ENCODE assay signal across 18 cellular contexts in genomic region chr7:151767557-151767956, GRCh38.
A peak's percentile ranks its signal among the peaks of the same experiment; 100 is the strongest.
DNase-seq lines count a peak whose midpoint lies in the region; ATAC-seq and TF ChIP-seq lines count a peak whose summit lies in the region.
"Had no signal": no experiment of that assay in that cellular context is flagged by ENCODE, and none has a peak within 500 bp of the region (broad histone marks: within the 10 kb centered on the region; RNA-seq: fewer than 3 reads in every experiment).

No MANE protein-coding gene starts in this region.

- H3K9me3 ChIP-seq in CD4-positive, CD25-positive, alpha-beta regulatory T cell (ENCODE audit: control insufficient read depth in 2 of 2, low read length in 2 of 2), result no peaks in the 10 kb centered on the region
- H3K9me3 ChIP-seq in naive thymus-derived CD4-positive, alpha-beta T cell (ENCODE audit: control insufficient read depth in 2 of 3, low read length in 3 of 3), result no peaks in the 10 kb centered on the region
- H3K9me3 ChIP-seq: pancreas, transverse colon had no signal

- peaks cover 26% of the 10 kb centered on the region for H3K4me1 Mint-ChIP-seq in CD14-positive monocyte
- peaks cover 7 to 61% (median 42%) of the 10 kb centered on the region in 4 donors for H3K4me1 Mint-ChIP-seq in CD4-positive, CD25-positive, alpha-beta regulatory T cell
- peaks cover 68% of the 10 kb centered on the region for H3K4me1 Mint-ChIP-seq in activated CD8-positive, alpha-beta T cell treated with anti-CD3 and anti-CD28 coated beads for 36 hours (ENCODE audit: low read depth)
- peaks cover 37 to 88% (median 75%) of the 10 kb centered on the region in 7 donors for H3K4me1 Mint-ChIP-seq in naive thymus-derived CD4-positive, alpha-beta T cell
- H3K4me1 Mint-ChIP-seq in progenitor cell of endocrine pancreas (ENCODE audit: low read depth), result peaks cover 2% of the 10 kb centered on the region

- intact Hi-C loops in CD14-positive monocyte (cut with micrococcal nuclease), result loop anchor here in 1 of 2 donors (10.0 kb wide), 1 partner anchor 123 kb away; no protein-coding TSS in a partner anchor
- intact Hi-C loops in activated CD8-positive, alpha-beta T cell treated with anti-CD3 and anti-CD28 coated beads for 36 hours (cut with micrococcal nuclease), result loop anchor here (5.0 kb wide), 1 partner anchor 140 kb away; no protein-coding TSS in a partner anchor
- intact Hi-C loops in naive thymus-derived CD4-positive, alpha-beta T cell (cut with micrococcal nuclease), result loop anchor here in 1 of 2 donors (5.0 kb wide), 1 partner anchor 110 kb away; the partner anchor contains the start of gene PRKAG2

- H3K27ac Mint-ChIP-seq in CD14-positive monocyte, result peak overlapping the region in 5 of 7 donors; percentile 79 to 96 (median 92)
- H3K27ac Mint-ChIP-seq in CD4-positive, CD25-positive, alpha-beta regulatory T cell, result peak overlapping the region; percentile 45 to 97 (median 88)
- peak overlapping the region; percentile 91 for H3K27ac Mint-ChIP-seq in activated CD8-positive, alpha-beta T cell treated with anti-CD3 and anti-CD28 coated beads for 36 hours
- peak overlapping the region in 8 of 9 donors; percentile 88 to 96 (median 92) for H3K27ac Mint-ChIP-seq in naive thymus-derived CD4-positive, alpha-beta T cell
- no peak overlapping the region for H3K27ac Mint-ChIP-seq in progenitor cell of endocrine pancreas
- H3K27ac Mint-ChIP-seq: dendritic cell treated with granulocyte-macrophage colony-stimulating factor and Interleukin-4, amounts not matched to agents 40 ng/mL and 50 ng/mL, for 4 days; nephron had no signal

- DNase-seq in CD14-positive monocyte (ENCODE audit: low spot score) (no peak), progenitor cell of endocrine pancreas (ENCODE audit: low spot score, unreplicated experiment) (no peak), OCI-M2 (lab: John Stamatoyannopoulos, UW; ENCODE audit: unreplicated experiment) (no peak), DMS 273 treated with DMSO at 0.1 percent for 48 hours (lab: John Stamatoyannopoulos, UW) (no peak)
- DNase-seq in CD4-positive, CD25-positive, alpha-beta regulatory T cell, result peak in 1 of 3 donors; percentile 29
- peak; percentile 28 for DNase-seq in activated CD8-positive, alpha-beta T cell treated with anti-CD3 and anti-CD28 coated beads for 36 hours
- no peak for DNase-seq in naive thymus-derived CD4-positive, alpha-beta T cell
- DNase-seq: activated CD4-positive, alpha-beta T cell treated with anti-CD3 and anti-CD28 coated beads, Interleukin-2, amount 10 ng/mL, durations not matched to agents 24 days and 14 days; amygdala; head of caudate nucleus; NCI-H1436 treated with DMSO at 0.1 percent for 48 hours; NCI-H2171 treated with DMSO at 0.1 percent for 48 hours; pancreas; stimulated activated naive CD4-positive, alpha-beta T cell; transverse colon had no signal

- H3K9me3 Mint-ChIP-seq in CD14-positive monocyte (peaks cover 9 to 15% (median 13%) of the 10 kb centered on the region in 7 donors), progenitor cell of endocrine pancreas (ENCODE audit: low read depth) (no peaks in the 10 kb centered on the region)
- no peaks in the 10 kb centered on the region for H3K9me3 Mint-ChIP-seq in CD4-positive, CD25-positive, alpha-beta regulatory T cell
- peaks cover 5% of the 10 kb centered on the region for H3K9me3 Mint-ChIP-seq in activated CD8-positive, alpha-beta T cell treated with anti-CD3 and anti-CD28 coated beads for 36 hours
- H3K9me3 Mint-ChIP-seq in naive thymus-derived CD4-positive, alpha-beta T cell, result peaks cover 0 to 9% (median 0%) of the 10 kb centered on the region in 11 donors

- no peak overlapping the region for H3K4me3 ChIP-seq in CD4-positive, CD25-positive, alpha-beta regulatory T cell (ENCODE audit: low read depth, low read length)
- H3K4me3 ChIP-seq in naive thymus-derived CD4-positive, alpha-beta T cell (ENCODE audit: low read length), result no peak overlapping the region
- H3K4me3 ChIP-seq: pancreas, transverse colon had no signal

- POLR2A ChIA-PET in activated CD8-positive, alpha-beta T cell treated with anti-CD3 and anti-CD28 coated beads for 36 hours (lab: Charles Lee), result interaction anchor here (1.0 to 4.8 kb wide), 5 partner anchors 9 to 135 kb away, joined by 3 to 25 read pairs (median 4); no protein-coding TSS in a partner anchor
- POLR2A ChIA-PET in naive thymus-derived CD4-positive, alpha-beta T cell (lab: Charles Lee), result interaction anchor here (0.7 to 1.9 kb wide), 3 partner anchors 9 to 135 kb away, joined by 3 to 4 read pairs (median 4); no protein-coding TSS in a partner anchor

- no peak for TF ChIP-seq CTCF in CD14-positive monocyte (IDR thresholded peaks at IDR 0.05)
- TF ChIP-seq CTCF in activated CD8-positive, alpha-beta T cell treated with anti-CD3 and anti-CD28 coated beads for 36 hours (IDR thresholded peaks at IDR 0.05), result no peak
- TF ChIP-seq CTCF in progenitor cell of endocrine pancreas (IDR thresholded peaks at IDR 0.05; ENCODE audit: unreplicated experiment), result no peak

- peaks cover 0 to 2% (median 0%) of the 10 kb centered on the region in 3 donors for H3K27me3 Mint-ChIP-seq in CD14-positive monocyte (ENCODE audit: low read depth in 3 of 3)
- H3K27me3 Mint-ChIP-seq in CD4-positive, CD25-positive, alpha-beta regulatory T cell, result no peaks in the 10 kb centered on the region
- H3K27me3 Mint-ChIP-seq in activated CD8-positive, alpha-beta T cell treated with anti-CD3 and anti-CD28 coated beads for 36 hours, result no peaks in the 10 kb centered on the region
- H3K27me3 Mint-ChIP-seq in naive thymus-derived CD4-positive, alpha-beta T cell, result no peaks in the 10 kb centered on the region
- peaks cover 30% of the 10 kb centered on the region for H3K27me3 Mint-ChIP-seq in progenitor cell of endocrine pancreas
- H3K27me3 Mint-ChIP-seq: dendritic cell treated with granulocyte-macrophage colony-stimulating factor and Interleukin-4, amounts not matched to agents 40 ng/mL and 50 ng/mL, for 4 days had no signal

- H3K36me3 ChIP-seq in CD4-positive, CD25-positive, alpha-beta regulatory T cell (ENCODE audit: control insufficient read depth, insufficient read depth, low read length), result peaks cover 4% of the 10 kb centered on the region
- H3K36me3 ChIP-seq in naive thymus-derived CD4-positive, alpha-beta T cell (ENCODE audit: control insufficient read depth in 2 of 3, insufficient read depth in 3 of 3, low read length in 3 of 3), result peaks cover 0 to 6% (median 0%) of the 10 kb centered on the region in 3 experiments
- H3K36me3 ChIP-seq: pancreas, transverse colon had no signal

- no peak for ATAC-seq in CD4-positive, CD25-positive, alpha-beta regulatory T cell (ENCODE audit: low read depth in 2 of 2)
- ATAC-seq in activated CD8-positive, alpha-beta T cell treated with anti-CD3 and anti-CD28 coated beads for 36 hours, result peak; percentile 45
- ATAC-seq in naive thymus-derived CD4-positive, alpha-beta T cell, result peak; percentile 26
- ATAC-seq: pancreas, sciatic nerve had no signal

- H3K27ac ChIP-seq in CD4-positive, CD25-positive, alpha-beta regulatory T cell (ENCODE audit: insufficient read depth, low read length, poor library complexity, severe bottlenecking), result no peak overlapping the region
- peak overlapping the region; percentile 81 for H3K27ac ChIP-seq in naive thymus-derived CD4-positive, alpha-beta T cell (ENCODE audit: low read depth, low read length)
- H3K27ac ChIP-seq: pancreas, transverse colon had no signal

- CTCF ChIA-PET in activated CD8-positive, alpha-beta T cell treated with anti-CD3 and anti-CD28 coated beads for 36 hours (lab: Charles Lee), result interaction anchor here (0.9 to 9.2 kb wide), 7 partner anchors 10 to 399 kb away, joined by 3 to 107 read pairs (median 5); no protein-coding TSS in a partner anchor
- CTCF ChIA-PET in naive thymus-derived CD4-positive, alpha-beta T cell (lab: Charles Lee), result interaction anchor here (1.3 to 6.1 kb wide), 3 partner anchors 9 to 15 kb away, joined by 4 to 43 read pairs (median 7); no protein-coding TSS in a partner anchor

- H3K27me3 ChIP-seq in CD4-positive, CD25-positive, alpha-beta regulatory T cell (ENCODE audit: control insufficient read depth, insufficient read depth, low read length), result no peaks in the 10 kb centered on the region
- H3K27me3 ChIP-seq in naive thymus-derived CD4-positive, alpha-beta T cell (ENCODE audit: control insufficient read depth in 2 of 2, insufficient read depth in 2 of 2, low read length in 2 of 2), result no peaks in the 10 kb centered on the region
- H3K27me3 ChIP-seq: pancreas, transverse colon had no signal

- H3K4me3 Mint-ChIP-seq in CD14-positive monocyte, result no peak overlapping the region
- no peak overlapping the region for H3K4me3 Mint-ChIP-seq in CD4-positive, CD25-positive, alpha-beta regulatory T cell
- H3K4me3 Mint-ChIP-seq in activated CD8-positive, alpha-beta T cell treated with anti-CD3 and anti-CD28 coated beads for 36 hours, result no peak overlapping the region
- H3K4me3 Mint-ChIP-seq in naive thymus-derived CD4-positive, alpha-beta T cell, result peak overlapping the region in 8 of 10 donors; percentile 32 to 81 (median 66)
- H3K4me3 Mint-ChIP-seq in progenitor cell of endocrine pancreas (ENCODE audit: low read depth), result no peak overlapping the region
- H3K4me3 Mint-ChIP-seq: activated CD4-positive, alpha-beta T cell treated with anti-CD3 and anti-CD28 coated beads, Interleukin-2, amount 10 ng/mL, durations not matched to agents 24 days and 14 days; dendritic cell treated with granulocyte-macrophage colony-stimulating factor and Interleukin-4, amounts not matched to agents 40 ng/mL and 50 ng/mL, for 4 days; nephron had no signal

- peaks cover 23% of the 10 kb centered on the region for H3K4me1 ChIP-seq in CD4-positive, CD25-positive, alpha-beta regulatory T cell (ENCODE audit: control insufficient read depth, insufficient read depth, low read length, poor library complexity, severe bottlenecking)
- H3K4me1 ChIP-seq in naive thymus-derived CD4-positive, alpha-beta T cell (ENCODE audit: control insufficient read depth in 2 of 2, insufficient read depth in 2 of 2, low read length in 2 of 2), result peaks cover 33 to 43% of the 10 kb centered on the region in 2 donors
- H3K4me1 ChIP-seq: pancreas, transverse colon had no signal

- H3K36me3 Mint-ChIP-seq in CD14-positive monocyte, result peaks cover 66 to 87% of the 10 kb centered on the region in 2 donors
- peaks cover 28% of the 10 kb centered on the region for H3K36me3 Mint-ChIP-seq in CD4-positive, CD25-positive, alpha-beta regulatory T cell
- H3K36me3 Mint-ChIP-seq in activated CD8-positive, alpha-beta T cell treated with anti-CD3 and anti-CD28 coated beads for 36 hours (ENCODE audit: low read depth), result peaks cover 19% of the 10 kb centered on the region
- peaks cover 0 to 26% (median 5%) of the 10 kb centered on the region in 5 donors for H3K36me3 Mint-ChIP-seq in naive thymus-derived CD4-positive, alpha-beta T cell
- no peaks in the 10 kb centered on the region for H3K36me3 Mint-ChIP-seq in progenitor cell of endocrine pancreas (ENCODE audit: insufficient read depth)

Comparison
In these comparisons a context has a peak if more than half of its experiments do, and no peak if none do; other contexts are left out.
1. H3K4me3 Mint-ChIP-seq: peak in naive thymus-derived CD4-positive, alpha-beta T cell (8 of 10); none in CD14-positive monocyte (0 of 2), CD4-positive, CD25-positive, alpha-beta regulatory T cell (0 of 4), activated CD8-positive, alpha-beta T cell treated with anti-CD3 and anti-CD28 coated beads for 36 hours (single experiment) and progenitor cell of endocrine pancreas (single experiment).
2. ATAC-seq: peak in activated CD8-positive, alpha-beta T cell treated with anti-CD3 and anti-CD28 coated beads for 36 hours (single experiment) and naive thymus-derived CD4-positive, alpha-beta T cell (single experiment); none in CD4-positive, CD25-positive, alpha-beta regulatory T cell (0 of 2).